Comparison of ENCODE assay signal across 1 cellular context in the genomic region with DNA sequence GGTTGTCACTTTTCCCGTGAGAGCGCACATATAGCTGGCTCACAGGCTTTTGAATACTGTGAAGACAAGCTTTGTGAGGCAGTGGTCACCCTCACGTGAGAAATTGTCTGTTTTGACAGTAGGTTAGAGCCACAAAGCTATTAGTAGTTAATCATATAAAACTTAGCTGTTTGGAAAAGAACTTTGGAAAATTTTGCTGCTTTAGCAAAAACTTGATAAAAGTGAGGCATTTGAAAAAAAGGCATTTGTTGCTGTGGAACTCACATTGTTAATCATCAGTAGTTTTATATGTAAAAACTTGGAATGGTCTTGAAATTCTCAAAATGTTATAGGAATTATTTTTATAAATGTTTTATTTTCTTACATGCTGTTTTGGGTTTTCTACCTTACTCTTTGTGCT.
A peak's percentile ranks its signal among the peaks of the same experiment; 100 is the strongest.
TF ChIP-seq lines count a peak whose summit lies in the region.

No MANE protein-coding gene starts in this region.

TF ChIP-seq in IMR-90, 13 proteins besides CTCF, POLR2A, EP300 and RAD21:
- no peak for TF ChIP-seq NFE2L2 (IDR thresholded peaks at IDR 0.05; ENCODE audit: low read depth, low read length)
- no peak for TF ChIP-seq CEBPB (IDR thresholded peaks at IDR 0.05; ENCODE audit: low read depth, low read length)
- TF ChIP-seq SMC3 (IDR thresholded peaks at IDR 0.05; ENCODE audit: low read depth, low read length): no peak
- TF ChIP-seq MAZ (IDR thresholded peaks at IDR 0.05; ENCODE audit: borderline replicate concordance, low read depth, low read length): no peak
- TF ChIP-seq MAFK (IDR thresholded peaks at IDR 0.05; ENCODE audit: low read depth, low read length): peak; percentile 54
- TF ChIP-seq BHLHE40 (IDR thresholded peaks at IDR 0.05; ENCODE audit: low read depth, low read length): no peak
- TF ChIP-seq CHD1 (IDR thresholded peaks at IDR 0.05; ENCODE audit: low read depth, low read length): no peak
- TF ChIP-seq MXI1 (IDR thresholded peaks at IDR 0.05; ENCODE audit: borderline replicate concordance, low read depth, low read length): no peak
